8 cellular contexts compared by ENCODE assay signal in genomic region chr1:207824691-207825090, GRCh38.
DNase-seq lines count a peak whose midpoint lies in the region; ATAC-seq and TF ChIP-seq lines count a peak whose summit lies in the region.

No MANE protein-coding gene starts in this region.

- CTCF ChIA-PET in OCI-LY7 (lab: Charles Lee; ENCODE audit: unreplicated experiment) = interaction anchor here (1.2 to 1.4 kb wide), 2 partner anchors 43 to 52 kb away, joined by 3 read pairs; no protein-coding TSS in a partner anchor

- peak overlapping the region; percentile 82; the same call in 1 of the 2 replicates for H3K4me2 ChIP-seq in OCI-LY7 (ENCODE audit: low read length)

- H3K36me3 ChIP-seq in ACC112 (ENCODE audit: insufficient read depth, low read length) (no peaks in the 10 kb centered on the region), OCI-LY7 (ENCODE audit: insufficient read depth, low read length) (no peaks in the 10 kb centered on the region)

- POLR2A ChIA-PET in OCI-LY7 (lab: Charles Lee) = interaction anchor here (1.4 to 6.5 kb wide), 2 partner anchors 48 to 79 kb away, joined by 3 to 109 read pairs; no protein-coding TSS in a partner anchor
- POLR2A ChIA-PET in naive thymus-derived CD8-positive, alpha-beta T cell (lab: Charles Lee) = interaction anchor here (0.6 to 14.5 kb wide), 9 partner anchors 8 to 139 kb away, joined by 3 to 462 read pairs (median 19); partner anchors contain the start of gene CD46

- peak overlapping the region; percentile 96 to 100 (median 98) for H3K27ac Mint-ChIP-seq in naive thymus-derived CD8-positive, alpha-beta T cell

- H3K9me3 ChIP-seq in OCI-LY7 (ENCODE audit: low read length) = no peaks in the 10 kb centered on the region

- peaks cover 0 to 6% (median 2%) of the 10 kb centered on the region in 5 donors for H3K27me3 Mint-ChIP-seq in naive thymus-derived CD8-positive, alpha-beta T cell

- H3K9me3 Mint-ChIP-seq in naive thymus-derived CD8-positive, alpha-beta T cell = peaks cover 0 to 5% (median 0%) of the 10 kb centered on the region in 9 donors

- no peaks in the 10 kb centered on the region for H3K27me3 ChIP-seq in ACC112 (ENCODE audit: insufficient read depth, low read length)

- H3K4me3 Mint-ChIP-seq in naive thymus-derived CD8-positive, alpha-beta T cell = peak overlapping the region; percentile 80 to 99 (median 94)

- H3K4me1 ChIP-seq in ACC112 (ENCODE audit: control insufficient read depth, insufficient read depth, low read length, unreplicated experiment) = peaks cover 60% of the 10 kb centered on the region
- H3K4me1 ChIP-seq in OCI-LY7 (ENCODE audit: insufficient read depth, low read length, poor library complexity, severe bottlenecking) = peaks cover 71% of the 10 kb centered on the region

- H2AFZ ChIP-seq in ACC112 (ENCODE audit: low read length, unreplicated experiment) (no peak overlapping the region), OCI-LY7 (ENCODE audit: low read length) (no peak overlapping the region)

- H3K27ac ChIP-seq in ACC112 (ENCODE audit: low read depth, low read length) (peak overlapping the region; percentile 98), OCI-LY7 (ENCODE audit: low read depth, low read length, poor library complexity, severe bottlenecking) (no peak overlapping the region), coronary artery (peak overlapping the region; percentile 94 to 98)

- H3K36me3 Mint-ChIP-seq in naive thymus-derived CD8-positive, alpha-beta T cell = peaks cover 7 to 23% (median 10%) of the 10 kb centered on the region in 3 donors

- H3K4me3 ChIP-seq in ACC112 (ENCODE audit: low read depth, low read length) (peak overlapping the region; percentile 38; the same call in 1 of the 2 replicates), OCI-LY7 (ENCODE audit: low read depth, low read length, poor library complexity, severe bottlenecking) (no peak overlapping the region), coronary artery (peak overlapping the region; percentile 88)

- no peak for ATAC-seq in naive thymus-derived CD8-positive, alpha-beta T cell
- ATAC-seq in HG03097 (IDR thresholded peaks at IDR 0.05; ENCODE audit: low FRiP score, unreplicated experiment) (no peak), GM21786 (IDR thresholded peaks at IDR 0.05; ENCODE audit: unreplicated experiment) (no peak)

- TF ChIP-seq CTCF in OCI-LY7 (conservative IDR thresholded peaks at IDR 0.05; ENCODE audit: low read length) = no peak
- TF ChIP-seq CTCF in coronary artery (IDR thresholded peaks at IDR 0.05) = no peak

- H3K9me2 ChIP-seq in OCI-LY7 (ENCODE audit: insufficient read depth, low read length) = no peaks in the 10 kb centered on the region

- H3K4me1 Mint-ChIP-seq in naive thymus-derived CD8-positive, alpha-beta T cell = peaks cover 56 to 98% (median 95%) of the 10 kb centered on the region in 4 donors

- 0 out of 2 replicates have a peak, but pooled peaks cover 2% of the 10 kb centered on the region for H4K20me1 ChIP-seq in OCI-LY7 (ENCODE audit: insufficient read depth, low read length)

- intact Hi-C loops in OCI-LY7 (cut with micrococcal nuclease; ENCODE audit: unreplicated experiment) = no loop called here

- DNase-seq in OCI-LY7 (ENCODE audit: low spot score) (no peak), coronary artery (ENCODE audit: low spot score) (peak; percentile 74), NCI-H2107 (lab: John Stamatoyannopoulos, UW) (no peak), NCI-H1105 (lab: John Stamatoyannopoulos, UW) (no peak)
- no peak for DNase-seq in naive thymus-derived CD8-positive, alpha-beta T cell

- BruUV-seq in OCI-LY7 (replicated peaks; lab: Mats Ljungman, UMichigan) = no TSS peak

- H3K79me2 ChIP-seq in ACC112 (ENCODE audit: control insufficient read depth, insufficient read depth, low read length, unreplicated experiment) (peaks cover 44% of the 10 kb centered on the region), OCI-LY7 (ENCODE audit: insufficient read depth, low read depth, low read length) (peaks cover 15% of the 10 kb centered on the region; the same call in 1 of the 2 replicates)
